In genomic region chr19:46076951-46077814, GRCh38 we compare ENCODE assay signal across 1 cellular context.
TF ChIP-seq lines count a peak whose summit lies in the region.

No MANE protein-coding gene starts in this region.

TF ChIP-seq in K562, 482 proteins besides CTCF, POLR2A, EP300 and RAD21 (continued from another document and continues in another):
- TF ChIP-seq NKRF (IDR thresholded peaks at IDR 0.05; ENCODE audit: borderline replicate concordance): no peak
- peak; percentile 40; the same call in 1 of the 2 replicates for TF ChIP-seq ZNF24 (IDR thresholded peaks at IDR 0.05)
- peak; percentile 57; the same call in 1 of the 2 replicates for TF ChIP-seq L3MBTL2 (IDR thresholded peaks at IDR 0.05)
- TF ChIP-seq RBM25 (IDR thresholded peaks at IDR 0.05; ENCODE audit: low read depth, low read length, severe bottlenecking): no peak
- TF ChIP-seq KLF13 (tag; IDR thresholded peaks at IDR 0.05; ENCODE audit: borderline replicate concordance, low read depth): no peak
- TF ChIP-seq ZNF436 (CRISPR knock-in tag; IDR thresholded peaks at IDR 0.05): no peak
- TF ChIP-seq ZC3H4 (CRISPR knock-in tag; IDR thresholded peaks at IDR 0.05; ENCODE audit: borderline replicate concordance): no peak
- no peak for TF ChIP-seq ZBTB9 (CRISPR knock-in tag; IDR thresholded peaks at IDR 0.05)
- TF ChIP-seq FIP1L1 (IDR thresholded peaks at IDR 0.05; ENCODE audit: low read depth, low read length, poor library complexity, severe bottlenecking): no peak
- TF ChIP-seq ETV1 (tag; conservative IDR thresholded peaks at IDR 0.05; ENCODE audit: low read depth): no peak
- TF ChIP-seq HES1 (IDR thresholded peaks at IDR 0.05; ENCODE audit: low read depth): no peak
- TF ChIP-seq VEZF1 (CRISPR knock-in tag; IDR thresholded peaks at IDR 0.05): no peak
- no peak for TF ChIP-seq SMAD3 (CRISPR knock-in tag; conservative IDR thresholded peaks at IDR 0.05)
- TF ChIP-seq FOS (IDR thresholded peaks at IDR 0.05; ENCODE audit: extremely low read depth, insufficient read length): no peak
- peak; percentile 73 for TF ChIP-seq EGR1 (conservative IDR thresholded peaks at IDR 0.05)
- no peak for TF ChIP-seq HDAC1 (IDR thresholded peaks at IDR 0.05)
- TF ChIP-seq CTBP1 (IDR thresholded peaks at IDR 0.05; ENCODE audit: borderline replicate concordance): peak; percentile 94
- no peak for TF ChIP-seq MTF1 (CRISPR knock-in tag; IDR thresholded peaks at IDR 0.05; ENCODE audit: borderline replicate concordance)
- no peak for TF ChIP-seq DACH1 (IDR thresholded peaks at IDR 0.05; ENCODE audit: partially characterized antibody)
- no peak for TF ChIP-seq OTX1 (CRISPR knock-in tag; IDR thresholded peaks at IDR 0.05)
- TF ChIP-seq ZNF146 (CRISPR knock-in tag; IDR thresholded peaks at IDR 0.05; ENCODE audit: unreplicated experiment): no peak
- TF ChIP-seq PRMT5 (CRISPR knock-in tag; IDR thresholded peaks at IDR 0.05): no peak
- TF ChIP-seq ZBTB17 (CRISPR knock-in tag; IDR thresholded peaks at IDR 0.05): no peak
- no peak for TF ChIP-seq CBFA2T2 (conservative IDR thresholded peaks at IDR 0.05)
- TF ChIP-seq ZNF699 (CRISPR knock-in tag; IDR thresholded peaks at IDR 0.05; ENCODE audit: insufficient replicate concordance): no peak
- TF ChIP-seq ZNF75A (CRISPR knock-in tag; IDR thresholded peaks at IDR 0.05): no peak
- peak; percentile 47; the same call in 1 of the 2 replicates for TF ChIP-seq ZNF384 (IDR thresholded peaks at IDR 0.05; ENCODE audit: low read depth, low read length)
- peak in 1 of 2 experiments; percentile 60; a peak in 1 of 4 replicates for TF ChIP-seq RCOR1 (IDR thresholded peaks at IDR 0.05; ENCODE audit: borderline replicate concordance in 1 of 2, low read depth in 2 of 2, low read length in 2 of 2)
- TF ChIP-seq ZNF174 (CRISPR knock-in tag; IDR thresholded peaks at IDR 0.05): no peak
- TF ChIP-seq SRF (CRISPR knock-in tag; IDR thresholded peaks at IDR 0.05): peak in 1 of 2 experiments; percentile 12; a peak in 1 of 4 replicates
- TF ChIP-seq CBX3 (IDR thresholded peaks at IDR 0.05; ENCODE audit: borderline replicate concordance in 1 of 2, low read length in 2 of 2): peak in 1 of 2 experiments; percentile 44; a peak in 1 of 3 replicates
- no peak for TF ChIP-seq CREB1 (IDR thresholded peaks at IDR 0.05)
- no peak for TF ChIP-seq CREB1 (CRISPR knock-in tag; IDR thresholded peaks at IDR 0.05)
- TF ChIP-seq NFRKB (IDR thresholded peaks at IDR 0.05; ENCODE audit: low read depth): no peak
- TF ChIP-seq HNRNPLL (IDR thresholded peaks at IDR 0.05; ENCODE audit: low read depth, low read length, poor library complexity, severe bottlenecking): peak; percentile 65
- TF ChIP-seq YY1 (IDR thresholded peaks at IDR 0.05; ENCODE audit: borderline replicate concordance in 1 of 3, control insufficient read depth in 1 of 3, extremely low read depth in 1 of 3, insufficient read depth in 3 of 3, insufficient read length in 1 of 3, insufficient replicate concordance in 2 of 3, low read depth in 1 of 3, low read length in 2 of 3): peak in 2 of 3 experiments; percentile 73 to 87
- no peak for TF ChIP-seq NFIC (IDR thresholded peaks at IDR 0.05)
- TF ChIP-seq ZNF165 (CRISPR knock-in tag; IDR thresholded peaks at IDR 0.05; ENCODE audit: borderline replicate concordance): no peak
- no peak for TF ChIP-seq ZNF224 (CRISPR knock-in tag; IDR thresholded peaks at IDR 0.05)
- no peak for TF ChIP-seq BACH1 (tag; IDR thresholded peaks at IDR 0.05)
- TF ChIP-seq SLC30A9 (CRISPR knock-in tag; IDR thresholded peaks at IDR 0.05): no peak
- TF ChIP-seq ZNF140 (CRISPR knock-in tag; IDR thresholded peaks at IDR 0.05): no peak
- no peak for TF ChIP-seq RBM14 (IDR thresholded peaks at IDR 0.05; ENCODE audit: borderline replicate concordance, insufficient read depth, low read depth, low read length)
- TF ChIP-seq SIRT6 (IDR thresholded peaks at IDR 0.05; ENCODE audit: low read depth, low read length): no peak
- no peak for TF ChIP-seq HMG20B (CRISPR knock-in tag; IDR thresholded peaks at IDR 0.05)
- no peak for TF ChIP-seq ZNF23 (CRISPR knock-in tag; IDR thresholded peaks at IDR 0.05)
- TF ChIP-seq TFAM (CRISPR knock-in tag; conservative IDR thresholded peaks at IDR 0.05): no peak
- no peak for TF ChIP-seq ARHGAP35 (IDR thresholded peaks at IDR 0.05; ENCODE audit: partially characterized antibody)
- 0 out of 2 replicates have a peak, but pooled peaks have one; percentile 41 for TF ChIP-seq ARID2 (IDR thresholded peaks at IDR 0.05)
- peak; percentile 61 for TF ChIP-seq CXXC5 (CRISPR knock-in tag; IDR thresholded peaks at IDR 0.05)
- no peak for TF ChIP-seq POLR3G (IDR thresholded peaks at IDR 0.05; ENCODE audit: extremely low read depth, insufficient read length, insufficient replicate concordance)
- TF ChIP-seq TBL1XR1 (IDR thresholded peaks at IDR 0.05; ENCODE audit: low read length in 2 of 2): no peak
- no peak for TF ChIP-seq KLF1 (tag; IDR thresholded peaks at IDR 0.05)
- TF ChIP-seq SMAD1 (IDR thresholded peaks at IDR 0.05; ENCODE audit: low read depth, low read length, partially characterized antibody): no peak
- no peak for TF ChIP-seq TRIM28 (IDR thresholded peaks at IDR 0.05)
- TF ChIP-seq ZEB2 (IDR thresholded peaks at IDR 0.05): no peak
- TF ChIP-seq MBD2 (IDR thresholded peaks at IDR 0.05; ENCODE audit: borderline replicate concordance, low read depth): no peak
- peak; percentile 63; the same call in 1 of the 2 replicates for TF ChIP-seq ATF7 (IDR thresholded peaks at IDR 0.05)
- peak in 1 of 2 experiments; percentile 73; a peak in 2 of 4 replicates for TF ChIP-seq MAZ (CRISPR knock-in tag; conservative IDR thresholded peaks at IDR 0.05 in 1 of 2, IDR thresholded peaks at IDR 0.05 in 1 of 2)
- no peak for TF ChIP-seq ARID3B (CRISPR knock-in tag; IDR thresholded peaks at IDR 0.05; ENCODE audit: borderline replicate concordance)
- TF ChIP-seq ZBTB7A (IDR thresholded peaks at IDR 0.05; ENCODE audit: borderline replicate concordance, control insufficient read depth, low read depth, low read length): peak; percentile 73; the same call in 1 of the 2 replicates
- TF ChIP-seq TFAP4 (CRISPR knock-in tag; IDR thresholded peaks at IDR 0.05; ENCODE audit: borderline replicate concordance): peak; percentile 39; the same call in 1 of the 2 replicates
- peak; percentile 44; the same call in 1 of the 2 replicates for TF ChIP-seq HCFC1 (IDR thresholded peaks at IDR 0.05; ENCODE audit: low read depth, low read length)
- TF ChIP-seq KDM2B (CRISPR knock-in tag; IDR thresholded peaks at IDR 0.05): no peak
- no peak for TF ChIP-seq GATA2 (CRISPR knock-in tag; IDR thresholded peaks at IDR 0.05)
- TF ChIP-seq SP1 (CRISPR knock-in tag; IDR thresholded peaks at IDR 0.05): no peak
- no peak for TF ChIP-seq DNMT1 (IDR thresholded peaks at IDR 0.05)
